In genomic region chr11:124070906-124071621, GRCh38 we compare ENCODE assay signal across 7 cellular contexts. TPM values are rescaled to one million over a fixed set of nuclear protein-coding genes. Genes with fewer than 3 reads are reported as not detected.
A peak's percentile ranks its signal among the peaks of the same experiment; 100 is the strongest.
DNase-seq lines count a peak whose midpoint lies in the region; TF ChIP-seq lines count a peak whose summit lies in the region.

No MANE protein-coding gene starts in this region.

- no peaks in the 10 kb centered on the region for H3K36me3 ChIP-seq in HAP-1 (replicated peaks)

- in situ Hi-C loops in HAP-1 (cut with MboI; ENCODE audit: low sequenced_read_pairs): no loop called here

- peak; percentile 76 for DNase-seq in GM12864 (ENCODE audit: low read depth)
- DNase-seq in HAP-1 (ENCODE audit: low spot score in 2 of 2): peak; percentile 57 to 73
- peak; percentile 62 for DNase-seq in M059J (ENCODE audit: low read depth)
- DNase-seq in T-helper 1 cell: peak in 4 of 5 donors; percentile 25 to 56 (median 46)
- peak in 48 of 58 donors; percentile 13 to 80 (median 48) for DNase-seq in anterior cingulate cortex (lab: John Stamatoyannopoulos, UW)
- peak; percentile 65 to 68 for DNase-seq in hippocampal formation (lab: John Stamatoyannopoulos, UW)
- DNase-seq in stimulated activated CD4-positive, alpha-beta T cell treated with anti-CD3 and anti-CD28 coated beads, Interleukin-12 subunit alpha, Interleukin-12 subunit beta, amount 100 ng/mL, for 24 hours (ENCODE audit: low read depth in 2 of 2): peak; percentile 34 to 57

- peak; percentile 59 for TF ChIP-seq CTCF in GM12864 (IDR thresholded peaks at IDR 0.05; ENCODE audit: low read depth, low read length, missing control alignments)

- H3K4me3 ChIP-seq in GM12864 (ENCODE audit: low read depth, low read length) (no peak overlapping the region), HAP-1 (no peak overlapping the region)

- H3K9me3 ChIP-seq in HAP-1: no peaks in the 10 kb centered on the region

- no peaks in the 10 kb centered on the region for H3K4me1 ChIP-seq in HAP-1

- peaks cover 2% of the 10 kb centered on the region; the same call in 1 of the 2 replicates for H3K27me3 ChIP-seq in HAP-1 (ENCODE audit: low read depth)

RNA-seq across cellular contexts. Expression of gene OR10G7, which starts 29.9 kb away (rescaled TPM):
- not detected in 2 replicates for total RNA-seq in M059J (2014; rRNA removed; shearing (Covaris generic))

RNA-seq across cellular contexts. Expression of gene VWA5A, which starts 44.2 kb away (rescaled TPM):
- total RNA-seq in M059J (2014; rRNA removed; shearing (Covaris generic)): 3.3 and 4.3 TPM in 2 replicates

RNA-seq across cellular contexts. Expression of gene OR10G8, which starts 44.5 kb away (rescaled TPM):
- total RNA-seq in M059J (2014; rRNA removed; shearing (Covaris generic)): not detected in 2 replicates

RNA-seq across cellular contexts. Expression of gene OR10G9, which starts 48.3 kb away (rescaled TPM):
- total RNA-seq in M059J (2014; rRNA removed; shearing (Covaris generic)): not detected in 2 replicates

RNA-seq across cellular contexts. Expression of gene OR10G4, which starts 58.3 kb away (rescaled TPM):
- total RNA-seq in M059J (2014; rRNA removed; shearing (Covaris generic)): not detected in 2 replicates
